ENCODE assay signal across 7 cellular contexts in genomic region chr12:119180380-119181040, GRCh38. TPM values are rescaled to one million over a fixed set of nuclear protein-coding genes. Genes with fewer than 3 reads are reported as not detected.
DNase-seq lines count a peak whose midpoint lies in the region; ATAC-seq and TF ChIP-seq lines count a peak whose summit lies in the region.

No MANE protein-coding gene starts in this region.

- H3K9me3 ChIP-seq in NT2/D1 (ENCODE audit: insufficient read depth, low read length) (no peaks in the 10 kb centered on the region), mucosa of descending colon (no peaks in the 10 kb centered on the region)

- TF ChIP-seq CTCF in epithelial cell of proximal tubule (conservative IDR thresholded peaks at IDR 0.05; ENCODE audit: low read depth, low read length): no peak
- no peak for TF ChIP-seq CTCF in mucosa of descending colon (IDR thresholded peaks at IDR 0.05)

- H3K4me3 ChIP-seq in NT2/D1 (ENCODE audit: insufficient read length, low read depth) (peak overlapping the region; percentile 64), epithelial cell of proximal tubule (ENCODE audit: low read depth, low read length) (peak overlapping the region; percentile 92), mucosa of descending colon (no peak overlapping the region)

- peak; percentile 13 for ATAC-seq in mucosa of descending colon
- no peak for ATAC-seq in GM18868 (IDR thresholded peaks at IDR 0.05; ENCODE audit: unreplicated experiment)

- intact Hi-C loops in mucosa of descending colon (cut with DNase I, micrococcal nuclease): no loop called here

- peaks cover 12% of the 10 kb centered on the region for H3K4me1 ChIP-seq in NT2/D1 (ENCODE audit: insufficient read depth, insufficient read length)
- H3K4me1 ChIP-seq in mucosa of descending colon (ENCODE audit: low read depth): peaks cover 2% of the 10 kb centered on the region

- no peaks in the 10 kb centered on the region for H3K27me3 ChIP-seq in NT2/D1 (ENCODE audit: insufficient read depth, insufficient read length)

- peaks cover 18% of the 10 kb centered on the region for H3K36me3 ChIP-seq in NT2/D1 (ENCODE audit: insufficient read depth, insufficient read length, low read length)
- no peaks in the 10 kb centered on the region for H3K36me3 ChIP-seq in mucosa of descending colon (ENCODE audit: low read depth)

- peak overlapping the region; percentile 66 for H3K9ac ChIP-seq in NT2/D1 (ENCODE audit: insufficient read length, low read depth)

- no peak for DNase-seq in NT2/D1 (ENCODE audit: low read depth, low spot score)
- DNase-seq in epithelial cell of proximal tubule (ENCODE audit: low read depth): no peak
- DNase-seq in mucosa of descending colon: peak in 2 of 3 donors; percentile 18 to 54
- peak; percentile 67 for DNase-seq in ureter (ENCODE audit: low spot score)
- DNase-seq in cortex of kidney (lab: John Stamatoyannopoulos, UW): no peak
- DNase-seq in GDM1 (lab: John Stamatoyannopoulos, UW): no peak

RNA-seq across cellular contexts. Expression of gene HSPB8, which starts 1.8 kb away (rescaled TPM):
- total RNA-seq in epithelial cell of proximal tubule (18.6 and 32.3 TPM in 2 replicates), mucosa of descending colon (100 to 1,000 TPM in 1 of 3 donors, 10 to 100 TPM in 1, 1 to 10 TPM in 1; 4.7 to 232 (median 10.4) TPM), ureter (53.8 TPM)

Comparison
In these comparisons a context has a peak if more than half of its experiments do, and no peak if none do; other contexts are left out.
1. DNase-seq: peak in mucosa of descending colon (2 of 3) and ureter (single experiment); none in NT2/D1 (single experiment), epithelial cell of proximal tubule (single experiment), cortex of kidney (single experiment) and GDM1 (single experiment).